In the genomic region with DNA sequence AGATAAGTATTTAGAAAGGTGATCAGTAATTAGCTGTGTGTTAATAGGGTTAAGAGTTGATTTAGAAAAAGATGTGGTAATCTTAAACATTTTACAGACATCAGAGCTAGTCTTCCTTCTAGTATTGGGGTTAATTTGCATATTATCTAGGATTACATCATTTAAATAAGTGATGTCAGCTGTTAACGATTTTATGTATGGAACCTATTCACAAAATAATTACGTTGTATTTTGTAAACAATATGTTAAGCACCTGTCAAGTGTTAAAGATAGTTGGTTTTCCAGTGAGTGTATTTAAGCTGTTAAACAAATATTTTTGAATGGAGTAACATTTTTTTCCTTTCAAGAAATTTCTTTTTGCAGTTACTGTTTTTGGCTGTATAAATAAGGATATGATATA, we compare ENCODE assay signal across 12 cellular contexts. TPM values are rescaled to one million over a fixed set of nuclear protein-coding genes. Genes with fewer than 3 reads are reported as not detected.
DNase-seq lines count a peak whose midpoint lies in the region; ATAC-seq, FAIRE-seq and TF ChIP-seq lines count a peak whose summit lies in the region.
"Had no signal": no experiment of that assay in that cellular context is flagged by ENCODE, and none has a peak within 500 bp of the region (broad histone marks: within the 10 kb centered on the region; RNA-seq: fewer than 3 reads in every experiment).

No MANE protein-coding gene starts in this region.

- no peaks in the 10 kb centered on the region for H3K9me3 ChIP-seq in Loucy (ENCODE audit: insufficient read depth, low read depth, low read length)
- no peaks in the 10 kb centered on the region for H3K9me3 ChIP-seq in astrocyte (ENCODE audit: insufficient read depth, low read depth, low read length)
- no peaks in the 10 kb centered on the region for H3K9me3 ChIP-seq in kidney (ENCODE audit: control insufficient read depth in 1 of 2, low read length in 2 of 2)
- H3K9me3 ChIP-seq: tibial artery had no signal

- H3K27me3 Mint-ChIP-seq in astrocyte (ENCODE audit: low read depth, unreplicated experiment): no peaks in the 10 kb centered on the region
- H3K27me3 Mint-ChIP-seq in natural killer cell treated with Interleukin-12 subunit alpha and Interleukin-12 subunit beta and Interleukin-15 and Interleukin-18, amount 100 ng/mL, for 72 hours: no peaks in the 10 kb centered on the region

- H3K4me3 ChIP-seq in Loucy (ENCODE audit: low read length, poor library complexity, severe bottlenecking) (peak overlapping the region; percentile 94), astrocyte (ENCODE audit: insufficient read depth, low read depth, low read length) (no peak overlapping the region), kidney (ENCODE audit: low read length in 2 of 2) (no peak overlapping the region)

- peaks cover 34% of the 10 kb centered on the region for H3K4me1 ChIP-seq in Loucy (ENCODE audit: insufficient read depth, low read length, poor library complexity, severe bottlenecking)
- H3K4me1 ChIP-seq in astrocyte (ENCODE audit: insufficient read depth, low read length): peaks cover 11% of the 10 kb centered on the region
- peaks cover 6 to 7% of the 10 kb centered on the region in 2 donors for H3K4me1 ChIP-seq in kidney (ENCODE audit: control insufficient read depth in 1 of 2, insufficient read depth in 1 of 2, low read depth in 1 of 2, low read length in 2 of 2)

- no peaks in the 10 kb centered on the region for H3F3A ChIP-seq in Loucy (ENCODE audit: low read depth)

- peaks cover 24% of the 10 kb centered on the region for H3K4me1 Mint-ChIP-seq in astrocyte (ENCODE audit: low read depth, unreplicated experiment)
- peaks cover 41 to 67% of the 10 kb centered on the region in 2 donors for H3K4me1 Mint-ChIP-seq in natural killer cell treated with Interleukin-12 subunit alpha and Interleukin-12 subunit beta and Interleukin-15 and Interleukin-18, amount 100 ng/mL, for 72 hours (ENCODE audit: low read depth in 2 of 2)

- no peak for ATAC-seq in natural killer cell treated with Interleukin-12 subunit alpha and Interleukin-12 subunit beta and Interleukin-15 and Interleukin-18, amount 100 ng/mL, for 72 hours
- ATAC-seq in GM19328 (IDR thresholded peaks at IDR 0.05; ENCODE audit: unreplicated experiment): no peak
- ATAC-seq in GM21390 (IDR thresholded peaks at IDR 0.05; ENCODE audit: unreplicated experiment): no peak

- intact Hi-C loops in kidney (cut with DNase I): no loop called here

- H3K4me2 ChIP-seq in Loucy (ENCODE audit: low read depth, low read length, poor library complexity, severe bottlenecking) (peak overlapping the region; percentile 71), astrocyte (ENCODE audit: low read length) (peak overlapping the region; percentile 91)

- DNase-seq in DMS53 (lab: John Stamatoyannopoulos, UW) (peak; percentile 19), DMS53 treated with DMSO at 0.1 percent for 48 hours (lab: John Stamatoyannopoulos, UW; ENCODE audit: unreplicated experiment) (no peak), astrocyte (ENCODE audit: low read depth) (no peak), kidney (no peak)
- DNase-seq in natural killer cell treated with Interleukin-12 subunit alpha and Interleukin-12 subunit beta and Interleukin-15 and Interleukin-18, amount 100 ng/mL, for 72 hours (ENCODE audit: low spot score): no peak
- DNase-seq: 8988T; activated effector memory CD4-positive, alpha-beta T cell treated with anti-CD3 and anti-CD28 coated beads, Interleukin-2, amount 50 U/mL, for 16 hours; head of caudate nucleus; tibial artery had no signal

- no peaks in the 10 kb centered on the region for H3K9me2 ChIP-seq in Loucy (replicated peaks; ENCODE audit: low read depth, low read length)

- H3K36me3 ChIP-seq in Loucy (ENCODE audit: insufficient read depth, low read length) (no peaks in the 10 kb centered on the region), astrocyte (ENCODE audit: insufficient read depth, low read length) (no peaks in the 10 kb centered on the region), kidney (ENCODE audit: control insufficient read depth in 1 of 2, insufficient read depth in 2 of 2, low read length in 2 of 2) (no peaks in the 10 kb centered on the region)
- H3K36me3 ChIP-seq: tibial artery had no signal

- no peak overlapping the region for H3K27ac Mint-ChIP-seq in astrocyte (ENCODE audit: unreplicated experiment)
- H3K27ac Mint-ChIP-seq in natural killer cell treated with Interleukin-12 subunit alpha and Interleukin-12 subunit beta and Interleukin-15 and Interleukin-18, amount 100 ng/mL, for 72 hours: peak overlapping the region in 1 of 2 donors; percentile 87

- H4K20me1 ChIP-seq in Loucy (ENCODE audit: insufficient read depth, low read length, poor library complexity, severe bottlenecking) (peaks cover 44% of the 10 kb centered on the region), astrocyte (ENCODE audit: insufficient read depth, low read length) (peaks cover 36% of the 10 kb centered on the region)

- H3K27ac ChIP-seq in astrocyte (ENCODE audit: low read depth, low read length): no peak overlapping the region
- no peak overlapping the region for H3K27ac ChIP-seq in kidney (ENCODE audit: low read depth in 2 of 2, low read length in 2 of 2)
- H3K27ac ChIP-seq: tibial artery had no signal

- no peaks in the 10 kb centered on the region for H3K36me3 Mint-ChIP-seq in astrocyte (ENCODE audit: low read depth, unreplicated experiment)
- peaks cover 10% of the 10 kb centered on the region for H3K36me3 Mint-ChIP-seq in natural killer cell treated with Interleukin-12 subunit alpha and Interleukin-12 subunit beta and Interleukin-15 and Interleukin-18, amount 100 ng/mL, for 72 hours

- peak overlapping the region; percentile 92 for H3K9ac ChIP-seq in Loucy (ENCODE audit: low read depth, low read length, poor library complexity, severe bottlenecking)
- H3K9ac ChIP-seq in astrocyte (ENCODE audit: low read length): no peak overlapping the region
- no peak overlapping the region for H3K9ac ChIP-seq in kidney (ENCODE audit: low read length in 2 of 2)

- FAIRE-seq in astrocyte (lab: Jason Lieb, UNC) (no peak), kidney (lab: Jason Lieb, UNC) (no peak)

- H3K79me2 ChIP-seq in Loucy (ENCODE audit: insufficient read depth, low read length) (peaks cover 71% of the 10 kb centered on the region), astrocyte (ENCODE audit: insufficient read depth, low read length) (peaks cover 72% of the 10 kb centered on the region)

- H2AFZ ChIP-seq in Loucy (ENCODE audit: low read length): no peak overlapping the region
- H2AFZ ChIP-seq in astrocyte (ENCODE audit: low read depth, low read length): no peak overlapping the region

- peak overlapping the region; percentile 98 for H3K4me3 Mint-ChIP-seq in astrocyte (ENCODE audit: unreplicated experiment)
- H3K4me3 Mint-ChIP-seq in natural killer cell treated with Interleukin-12 subunit alpha and Interleukin-12 subunit beta and Interleukin-15 and Interleukin-18, amount 100 ng/mL, for 72 hours: peak overlapping the region; percentile 96

- no peaks in the 10 kb centered on the region for H3K9me3 Mint-ChIP-seq in astrocyte (ENCODE audit: unreplicated experiment)
- H3K9me3 Mint-ChIP-seq in natural killer cell treated with Interleukin-12 subunit alpha and Interleukin-12 subunit beta and Interleukin-15 and Interleukin-18, amount 100 ng/mL, for 72 hours: no peaks in the 10 kb centered on the region

- H3K27me3 ChIP-seq in Loucy (ENCODE audit: insufficient read depth, low read length, poor library complexity, severe bottlenecking) (no peaks in the 10 kb centered on the region), astrocyte (ENCODE audit: insufficient read depth, low read length) (no peaks in the 10 kb centered on the region)
- H3K27me3 ChIP-seq: tibial artery had no signal

- TF ChIP-seq CTCF in Loucy (conservative IDR thresholded peaks at IDR 0.05; ENCODE audit: low read length) (no peak), astrocyte (IDR thresholded peaks at IDR 0.05; ENCODE audit: insufficient read depth, low read depth, low read length) (no peak), kidney (IDR thresholded peaks at IDR 0.05; ENCODE audit: borderline replicate concordance, extremely low read depth, insufficient read depth) (no peak)

RNA-seq across cellular contexts. Expression of gene DCP2, which starts 2.2 kb away (rescaled TPM):
- 39.8 and 48.9 TPM in 2 replicates for total RNA-seq in astrocyte
- 10 to 100 TPM; 76.9 to 95.1 TPM for total RNA-seq in natural killer cell treated with Interleukin-12 subunit alpha and Interleukin-12 subunit beta and Interleukin-15 and Interleukin-18, amount 100 ng/mL, for 72 hours
- 43.0 TPM for total RNA-seq in kidney
- polyA plus RNA-seq in kidney (ENCODE audit: insufficient read depth, low read depth, low replicate concordance): 6.9 TPM

RNA-seq across cellular contexts. Expression of gene REEP5, which starts 56.8 kb away (rescaled TPM):
- total RNA-seq in astrocyte (120 and 132 TPM in 2 replicates), kidney (132 TPM)
- 100 to 1,000 TPM; 102 to 113 TPM for total RNA-seq in natural killer cell treated with Interleukin-12 subunit alpha and Interleukin-12 subunit beta and Interleukin-15 and Interleukin-18, amount 100 ng/mL, for 72 hours
- polyA plus RNA-seq in kidney (ENCODE audit: insufficient read depth, low read depth, low replicate concordance): 157 TPM
